Comparison of ENCODE assay signal across 9 cellular contexts in the genomic region with DNA sequence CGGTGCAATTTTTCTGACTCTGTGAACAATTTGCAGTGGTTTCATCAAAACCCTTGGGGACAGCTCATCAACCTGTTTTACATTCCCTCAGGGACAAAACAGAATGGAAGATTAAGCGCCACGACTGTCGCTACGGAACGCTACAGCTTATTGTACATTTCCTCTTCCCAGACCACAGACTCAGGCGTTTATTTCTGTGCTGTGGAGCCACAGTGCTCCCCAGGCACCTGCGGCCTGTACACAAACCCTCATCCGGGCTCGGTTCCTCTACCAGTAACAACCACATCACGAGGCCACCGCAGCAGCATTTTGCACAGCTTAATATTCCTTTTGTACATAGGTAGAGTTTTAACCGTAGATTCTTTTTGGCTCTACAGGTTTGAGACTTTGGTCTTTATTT.
DNase-seq lines count a peak whose midpoint lies in the region; ATAC-seq and TF ChIP-seq lines count a peak whose summit lies in the region.
"Had no signal": no experiment of that assay in that cellular context is flagged by ENCODE, and none has a peak within 500 bp of the region (broad histone marks: within the 10 kb centered on the region; RNA-seq: fewer than 3 reads in every experiment).

No MANE protein-coding gene starts in this region.

- H3K36me3 ChIP-seq in testis (ENCODE audit: low read depth, missing control alignments), result no peaks in the 10 kb centered on the region
- H3K36me3 ChIP-seq: cardiac muscle cell had no signal

- peak overlapping the region; percentile 3 to 89 (median 74) for H3K4me3 Mint-ChIP-seq in IgD-negative memory B cell

- H3K27ac Mint-ChIP-seq in IgD-negative memory B cell, result peak overlapping the region in 2 of 3 donors; percentile 25 to 64

- no peak overlapping the region for H3K4me3 ChIP-seq in GM12865 (ENCODE audit: low read depth, low read length)
- H3K4me3 ChIP-seq in testis, result no peak overlapping the region
- H3K4me3 ChIP-seq: cardiac muscle cell had no signal

- WGBS in testis, 2 donors, result 61 to 75% methylated on average over 13 of the region's 13 CpGs

- peaks cover 13 to 20% (median 17%) of the 10 kb centered on the region in 3 donors for H3K4me1 Mint-ChIP-seq in IgD-negative memory B cell

- TF ChIP-seq CTCF in GM12865 (IDR thresholded peaks at IDR 0.05; ENCODE audit: insufficient read depth, low read depth, low read length, missing control alignments) (no peak), testis (IDR thresholded peaks at IDR 0.05) (no peak)

- ATAC-seq in GM21447 (IDR thresholded peaks at IDR 0.05; ENCODE audit: unreplicated experiment), result peak; percentile 96

- peaks cover 0 to 2% (median 0%) of the 10 kb centered on the region in 3 donors for H3K9me3 Mint-ChIP-seq in IgD-negative memory B cell

- H3K36me3 Mint-ChIP-seq in IgD-negative memory B cell, result no peaks in the 10 kb centered on the region

- H3K27me3 ChIP-seq in testis, result no peaks in the 10 kb centered on the region

- intact Hi-C loops in testis (cut with DNase I; ENCODE audit: low total_unique reads), result no loop called here

- H3K27me3 Mint-ChIP-seq in IgD-negative memory B cell, result peaks cover 31% of the 10 kb centered on the region

- H3K4me1 ChIP-seq in testis, result no peaks in the 10 kb centered on the region

- DNase-seq in GM12865 (ENCODE audit: low read depth), result peak; percentile 73
- DNase-seq in activated effector memory CD4-positive, alpha-beta T cell treated with Interleukin-2 at 50 U/mL for 16 hours, result peak; percentile 37
- no peak for DNase-seq in NCI-H524 treated with DMSO at 0.1 percent for 48 hours (lab: John Stamatoyannopoulos, UW)
- no peak for DNase-seq in testis
- no peak for DNase-seq in NCI-H2227 treated with DMSO at 0.1 percent for 48 hours (lab: John Stamatoyannopoulos, UW)
- no peak for DNase-seq in NCI-H1694 treated with DMSO at 0.1 percent for 48 hours (lab: John Stamatoyannopoulos, UW)

- no peak for TF ChIP-seq POLR2A in testis (IDR thresholded peaks at IDR 0.05)

- no peaks in the 10 kb centered on the region for H3K9me3 ChIP-seq in testis

- H3K27ac ChIP-seq in testis, result no peak overlapping the region
- H3K27ac ChIP-seq: cardiac muscle cell had no signal

Comparison
In these comparisons a context has a peak if more than half of its experiments do, and no peak if none do; other contexts are left out.
1. DNase-seq: peak in GM12865 (single experiment) and activated effector memory CD4-positive, alpha-beta T cell treated with Interleukin-2 at 50 U/mL for 16 hours (single experiment); none in NCI-H524 treated with DMSO at 0.1 percent for 48 hours (single experiment), testis (single experiment), NCI-H2227 treated with DMSO at 0.1 percent for 48 hours (single experiment) and NCI-H1694 treated with DMSO at 0.1 percent for 48 hours (single experiment).